10 cellular contexts compared by ENCODE assay signal in the genomic region with DNA sequence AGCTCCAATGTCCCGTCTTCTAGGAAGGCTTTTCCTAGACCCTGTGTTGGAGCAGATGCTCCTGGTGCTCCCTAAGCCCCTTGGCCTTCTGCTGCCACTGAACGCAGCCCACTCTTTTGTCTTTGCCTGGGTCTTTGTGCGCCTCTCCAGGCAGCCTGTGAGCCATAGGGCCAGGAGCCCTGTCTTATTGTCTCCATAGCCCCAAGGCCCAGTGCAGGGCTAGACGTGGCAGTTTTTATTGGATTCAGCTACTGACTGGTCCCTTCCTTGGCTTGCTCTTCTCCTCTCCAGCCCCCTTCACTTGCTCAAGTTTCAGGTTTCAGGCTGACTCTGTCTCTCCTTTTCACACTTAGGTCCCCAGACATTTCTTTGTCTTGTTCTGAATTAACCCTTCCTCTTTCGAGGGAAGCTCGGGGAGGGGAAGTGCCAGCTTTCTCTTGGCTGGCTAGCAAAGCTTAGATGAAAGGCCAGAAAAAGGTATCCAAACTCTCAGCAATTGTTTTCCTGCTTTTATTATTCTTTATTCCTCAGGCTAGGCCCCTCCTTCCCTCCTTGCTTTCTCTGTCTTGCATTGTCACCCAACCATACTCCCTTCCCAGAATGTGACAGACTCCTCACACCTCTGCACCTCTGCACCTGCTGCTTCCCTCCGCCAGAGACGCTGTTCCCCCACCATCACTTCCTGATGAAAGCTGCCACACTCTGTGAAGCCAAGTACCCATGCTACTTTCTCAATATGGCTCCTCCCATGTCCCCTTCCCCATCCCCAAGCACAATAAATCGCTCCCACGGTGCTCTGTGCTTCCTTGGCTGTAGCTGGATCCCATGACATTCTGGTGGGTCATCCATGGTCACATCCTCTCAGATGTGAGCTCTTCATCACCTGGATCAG.
DNase-seq lines count a peak whose midpoint lies in the region; ATAC-seq lines count a peak whose summit lies in the region.
"Had no signal": no experiment of that assay in that cellular context is flagged by ENCODE, and none has a peak within 500 bp of the region (broad histone marks: within the 10 kb centered on the region; RNA-seq: fewer than 3 reads in every experiment).

No MANE protein-coding gene starts in this region.

- peak; percentile 83 for DNase-seq in left kidney (ENCODE audit: low read depth, low spot score)
- DNase-seq in HPDE6-E6E7 (ENCODE audit: extremely low spot score) = no peak
- no peak for DNase-seq in COLO668 (lab: John Stamatoyannopoulos, UW; ENCODE audit: unreplicated experiment)
- DNase-seq in mesenteric fat pad (ENCODE audit: low spot score) = no peak
- no peak for DNase-seq in UCSD-AML1 (lab: John Stamatoyannopoulos, UW; ENCODE audit: unreplicated experiment)
- DNase-seq: NCI-H1105; stimulated activated CD4-positive, alpha-beta T cell treated with anti-CD3 and anti-CD28 coated beads, Interleukin-4, amount 100 ng/mL, for 24 hours had no signal

- peak; percentile 69 for ATAC-seq in GM18502 (IDR thresholded peaks at IDR 0.05; ENCODE audit: poor library complexity, unreplicated experiment)
- peak; percentile 61 for ATAC-seq in GM21526 (IDR thresholded peaks at IDR 0.05; ENCODE audit: low FRiP score, unreplicated experiment)
- ATAC-seq in HG03521 (IDR thresholded peaks at IDR 0.05; ENCODE audit: unreplicated experiment) = peak; percentile 51
